In the genomic region with DNA sequence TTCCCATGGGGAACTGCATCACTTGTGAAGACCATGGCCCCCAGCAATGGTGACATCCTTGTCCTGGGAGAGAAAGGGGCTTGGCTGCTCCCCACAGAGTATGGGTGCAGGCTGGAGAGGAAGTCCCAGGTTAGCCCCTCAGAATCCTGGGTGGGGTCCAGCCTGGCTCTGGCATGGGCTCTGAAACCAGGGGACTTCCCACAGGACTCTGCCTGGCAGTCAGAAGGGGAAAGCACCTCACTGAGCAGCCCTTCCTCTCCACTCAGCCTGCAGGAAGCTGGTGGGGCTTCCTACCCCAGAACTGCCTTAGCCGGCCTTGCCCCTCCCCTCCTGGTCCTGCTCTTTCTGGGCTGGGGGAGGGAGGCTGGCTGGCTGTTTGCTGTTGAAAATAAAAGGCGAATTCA, we compare ENCODE assay signal across 10 cellular contexts. TPM values are rescaled to one million over a fixed set of nuclear protein-coding genes. Genes with fewer than 3 reads are reported as not detected.
DNase-seq lines count a peak whose midpoint lies in the region; ATAC-seq and TF ChIP-seq lines count a peak whose summit lies in the region.
"Had no signal": no experiment of that assay in that cellular context is flagged by ENCODE, and none has a peak within 500 bp of the region (broad histone marks: within the 10 kb centered on the region; RNA-seq: fewer than 3 reads in every experiment).

No MANE protein-coding gene starts in this region.

- CTCF ChIA-PET in activated B cell treated with CpG ODN at 0.5 μM for 24 hours (lab: Charles Lee), result no interaction called here

- peaks cover 39% of the 10 kb centered on the region for H3K4me1 Mint-ChIP-seq in activated CD4-positive, alpha-beta T cell treated with anti-CD3 and anti-CD28 coated beads, Interleukin-2, amount 10 ng/mL, durations not matched to agents 24 days and 14 days
- H3K4me1 Mint-ChIP-seq in activated B cell treated with CpG ODN at 0.5 μM for 24 hours, result peaks cover 23% of the 10 kb centered on the region
- no peaks in the 10 kb centered on the region for H3K4me1 Mint-ChIP-seq in natural killer cell

- intact Hi-C loops in activated CD4-positive, alpha-beta T cell treated with anti-CD3 and anti-CD28 coated beads, Interleukin-2, amount 10 ng/mL, durations not matched to agents 24 days and 14 days (cut with micrococcal nuclease), result no loop called here
- intact Hi-C loops in activated B cell treated with CpG ODN at 0.5 μM for 24 hours (cut with micrococcal nuclease) (loop anchor here (10.0 kb wide), 1 partner anchor 477 kb away; no protein-coding TSS in a partner anchor), natural killer cell (cut with micrococcal nuclease) (loop anchor here (10.0 kb wide), 1 partner anchor 477 kb away; no protein-coding TSS in a partner anchor)

- POLR2A ChIA-PET in activated B cell treated with CpG ODN at 0.5 μM for 24 hours (lab: Charles Lee), result no interaction called here

- ATAC-seq in GM21723 (IDR thresholded peaks at IDR 0.05; ENCODE audit: unreplicated experiment), result peak; percentile 44
- peak; percentile 76 for ATAC-seq in activated B cell treated with CpG ODN at 0.5 μM for 24 hours (ENCODE audit: low read depth)
- ATAC-seq in natural killer cell, result peak in 2 of 3 donors; percentile 46 to 59
- no peak for ATAC-seq in HG02763 (IDR thresholded peaks at IDR 0.05; ENCODE audit: unreplicated experiment)

- H3K27me3 Mint-ChIP-seq in activated CD4-positive, alpha-beta T cell treated with anti-CD3 and anti-CD28 coated beads, Interleukin-2, amount 10 ng/mL, durations not matched to agents 24 days and 14 days, result no peaks in the 10 kb centered on the region
- H3K27me3 Mint-ChIP-seq in activated B cell treated with CpG ODN at 0.5 μM for 24 hours, result peaks cover 4% of the 10 kb centered on the region
- peaks cover 11 to 13% of the 10 kb centered on the region in 2 donors for H3K27me3 Mint-ChIP-seq in natural killer cell (ENCODE audit: low read depth in 2 of 2)

- H3K27ac Mint-ChIP-seq in activated CD4-positive, alpha-beta T cell treated with anti-CD3 and anti-CD28 coated beads, Interleukin-2, amount 10 ng/mL, durations not matched to agents 24 days and 14 days, result peak overlapping the region; percentile 88
- no peak overlapping the region for H3K27ac Mint-ChIP-seq in activated B cell treated with CpG ODN at 0.5 μM for 24 hours
- H3K27ac Mint-ChIP-seq in natural killer cell, result no peak overlapping the region

- H3K9me3 Mint-ChIP-seq in activated CD4-positive, alpha-beta T cell treated with anti-CD3 and anti-CD28 coated beads, Interleukin-2, amount 10 ng/mL, durations not matched to agents 24 days and 14 days, result no peaks in the 10 kb centered on the region
- H3K9me3 Mint-ChIP-seq in activated B cell treated with CpG ODN at 0.5 μM for 24 hours, result no peaks in the 10 kb centered on the region
- H3K9me3 Mint-ChIP-seq in natural killer cell, result no peaks in the 10 kb centered on the region

- H3K36me3 Mint-ChIP-seq in activated CD4-positive, alpha-beta T cell treated with anti-CD3 and anti-CD28 coated beads, Interleukin-2, amount 10 ng/mL, durations not matched to agents 24 days and 14 days (ENCODE audit: low read depth), result no peaks in the 10 kb centered on the region
- H3K36me3 Mint-ChIP-seq in activated B cell treated with CpG ODN at 0.5 μM for 24 hours (ENCODE audit: low read depth) (no peaks in the 10 kb centered on the region), natural killer cell (no peaks in the 10 kb centered on the region)

- DNase-seq in activated CD4-positive, alpha-beta T cell treated with anti-CD3 and anti-CD28 coated beads, Interleukin-2, amount 10 ng/mL, durations not matched to agents 24 days and 14 days, result peak; percentile 86
- no peak for DNase-seq in activated CD4-positive, alpha-beta T cell treated with anti-CD3 and anti-CD28 coated beads for 4 hours
- no peak for DNase-seq in activated B cell treated with CpG ODN at 0.5 μM for 24 hours
- no peak for DNase-seq in natural killer cell
- no peak for DNase-seq in H4 (ENCODE audit: low spot score)
- DNase-seq in NK-92 (lab: John Stamatoyannopoulos, UW; ENCODE audit: unreplicated experiment), result no peak
- DNase-seq: caudate nucleus, NCI-H1694 treated with DMSO at 0.1 percent for 48 hours had no signal

- peak overlapping the region; percentile 58 for H3K4me3 Mint-ChIP-seq in activated CD4-positive, alpha-beta T cell treated with anti-CD3 and anti-CD28 coated beads, Interleukin-2, amount 10 ng/mL, durations not matched to agents 24 days and 14 days
- H3K4me3 Mint-ChIP-seq in activated B cell treated with CpG ODN at 0.5 μM for 24 hours (no peak overlapping the region), natural killer cell (no peak overlapping the region)

- no peak for TF ChIP-seq CTCF in activated B cell treated with CpG ODN at 0.5 μM for 24 hours (IDR thresholded peaks at IDR 0.05)
- TF ChIP-seq CTCF in natural killer cell (IDR thresholded peaks at IDR 0.05), result no peak

RNA-seq across cellular contexts. Expression of gene NEURL3, which starts 3.7 kb away (rescaled TPM):
- 1.0 and 1.2 TPM in 2 replicates for total RNA-seq in activated CD4-positive, alpha-beta T cell treated with anti-CD3 and anti-CD28 coated beads, Interleukin-2, amount 10 ng/mL, durations not matched to agents 24 days and 14 days
- total RNA-seq in activated B cell treated with CpG ODN at 0.5 μM for 24 hours (not detected in 2 replicates), natural killer cell (not detected)
- not detected in 2 replicates for total RNA-seq in H4 (2014; rRNA removed; shearing (Covaris generic))

RNA-seq across cellular contexts. Expression of gene ARID5A, which starts 35.1 kb away (rescaled TPM):
- 214 and 229 TPM in 2 replicates for total RNA-seq in activated CD4-positive, alpha-beta T cell treated with anti-CD3 and anti-CD28 coated beads, Interleukin-2, amount 10 ng/mL, durations not matched to agents 24 days and 14 days
- total RNA-seq in activated B cell treated with CpG ODN at 0.5 μM for 24 hours, result 73.4 and 83.5 TPM in 2 replicates
- total RNA-seq in natural killer cell, result 100 to 1,000 TPM in 2 of 3 donors, 10 to 100 TPM in 1; 90.9 to 117 (median 114) TPM
- 4.8 and 9.8 TPM in 2 replicates for total RNA-seq in H4 (2014; rRNA removed; shearing (Covaris generic))
